Comparison of ENCODE assay signal across 18 cellular contexts in the genomic region with DNA sequence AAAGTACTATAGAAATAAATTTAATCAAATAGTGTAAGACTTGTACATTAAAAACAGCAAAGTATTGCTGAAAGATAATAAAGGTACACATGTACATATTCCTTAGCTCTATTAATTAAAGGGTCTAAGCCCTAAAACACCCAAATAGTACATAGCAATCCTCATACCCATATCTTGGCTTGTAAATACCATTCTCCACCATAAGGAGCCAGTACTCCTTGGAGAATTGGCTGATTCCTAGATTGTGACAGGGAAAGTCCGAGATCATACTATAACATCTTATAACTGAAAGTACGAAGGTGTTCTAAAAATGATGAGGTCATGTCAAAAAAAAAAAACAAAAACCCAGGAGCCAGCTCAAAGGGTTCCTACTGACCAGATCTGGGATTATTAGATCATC.
"Had no signal": no experiment of that assay in that cellular context is flagged by ENCODE, and none has a peak within 500 bp of the region (broad histone marks: within the 10 kb centered on the region; RNA-seq: fewer than 3 reads in every experiment).

No MANE protein-coding gene starts in this region.

- H3K4me3 Mint-ChIP-seq: naive thymus-derived CD8-positive, alpha-beta T cell had no signal

- H3K4me1 Mint-ChIP-seq: naive thymus-derived CD8-positive, alpha-beta T cell had no signal

- ATAC-seq: heart left ventricle; mucosa of descending colon; naive thymus-derived CD8-positive, alpha-beta T cell had no signal

- H3K27me3 ChIP-seq: colonic mucosa, heart left ventricle, sigmoid colon, stomach, transverse colon had no signal

- FAIRE-seq: frontal cortex, islet of Langerhans had no signal

- H3K4me1 ChIP-seq: colonic mucosa, heart left ventricle, sigmoid colon, stomach had no signal

- H3K27ac ChIP-seq: colonic mucosa, heart left ventricle, sigmoid colon, skin epidermis, stomach, thoracic aorta, transverse colon had no signal

- DNase-seq: colonic mucosa; dermis blood vessel endothelial cell; heart left ventricle; hippocampal formation; kidney glomerular epithelial cell; mucosa of descending colon; naive thymus-derived CD8-positive, alpha-beta T cell; posterior cingulate gyrus; sigmoid colon; stimulated activated CD4-positive, alpha-beta T cell treated with anti-CD3 and anti-CD28 coated beads, Interleukin-12 subunit alpha, Interleukin-12 subunit beta, amount 100 ng/mL, for 4 hours; stimulated activated naive CD4-positive, alpha-beta T cell; stomach; substantia nigra; transverse colon had no signal

- H3K27ac Mint-ChIP-seq: naive thymus-derived CD8-positive, alpha-beta T cell had no signal

- H3K36me3 ChIP-seq: colonic mucosa, heart left ventricle, sigmoid colon, stomach, thoracic aorta, transverse colon had no signal

- H3K36me3 Mint-ChIP-seq: naive thymus-derived CD8-positive, alpha-beta T cell had no signal

- H3K9me3 ChIP-seq: colonic mucosa, heart left ventricle, mucosa of descending colon, sigmoid colon, stomach, thoracic aorta, transverse colon had no signal

- H3K4me3 ChIP-seq: colonic mucosa, heart left ventricle, mucosa of descending colon, sigmoid colon, skin epidermis, stomach, thoracic aorta, transverse colon had no signal
